In genomic region chr6:157768863-157769551, GRCh38 we compare ENCODE assay signal across 17 cellular contexts. TPM values are rescaled to one million over a fixed set of nuclear protein-coding genes. Genes with fewer than 3 reads are reported as not detected.
DNase-seq lines count a peak whose midpoint lies in the region; ATAC-seq and TF ChIP-seq lines count a peak whose summit lies in the region.
"Had no signal": no experiment of that assay in that cellular context is flagged by ENCODE, and none has a peak within 500 bp of the region (broad histone marks: within the 10 kb centered on the region; RNA-seq: fewer than 3 reads in every experiment).

No MANE protein-coding gene starts in this region.

- POLR2A ChIA-PET in CD4-positive, alpha-beta T cell (lab: Charles Lee): interaction anchor here (0.6 to 1.3 kb wide), 5 partner anchors 9 to 123 kb away, joined by 3 read pairs; no protein-coding TSS in a partner anchor
- POLR2A ChIA-PET in activated CD4-positive, alpha-beta memory T cell treated with anti-CD3 and anti-CD28 coated beads for 36 hours (lab: Charles Lee): interaction anchor here (0.6 to 2.7 kb wide), 2 partner anchors 8 to 32 kb away, joined by 3 to 10 read pairs; no protein-coding TSS in a partner anchor

- H2AK5ac ChIP-seq in H9 (ENCODE audit: insufficient read length, low read length): no peak overlapping the region

- no peak overlapping the region for H4K5ac ChIP-seq in H9 (ENCODE audit: insufficient read length, low read depth, low read length)

- H3K18ac ChIP-seq in H9 (ENCODE audit: insufficient read length, low read depth, low read length): no peak overlapping the region

- no peak overlapping the region for H3K4me2 ChIP-seq in H9 (ENCODE audit: insufficient read depth, insufficient read length, low read length)
- no peak overlapping the region for H3K4me2 ChIP-seq in hepatocyte
- H3K4me2 ChIP-seq: PC-9 had no signal

- no CpG with 5 or more reads among the region's 13 CpGs for WGBS in H9 (ENCODE audit: extremely low coverage, insufficient read length, low lambda C conversion rate)
- WGBS in hepatocyte (ENCODE audit: low lambda C conversion rate, missing lambda C conversion rate): 89% methylated on average over 13 of the region's 13 CpGs

- H2AFZ ChIP-seq in H9 (ENCODE audit: low read length) (no peak overlapping the region), hepatocyte (no peak overlapping the region)
- H2AFZ ChIP-seq: PC-9 had no signal

- no peak overlapping the region for H3K56ac ChIP-seq in H9 (ENCODE audit: insufficient read length, low read depth, low read length)

- H3K27ac ChIP-seq in CD4-positive, alpha-beta T cell (ENCODE audit: low read depth, low read length): no peak overlapping the region
- H3K27ac ChIP-seq in H9 (ENCODE audit: insufficient read length, low read depth, low read length): no peak overlapping the region
- no peak overlapping the region for H3K27ac ChIP-seq in hepatocyte
- H3K27ac ChIP-seq: prostate gland, WERI-Rb-1 had no signal

- intact Hi-C loops in CD4-positive, alpha-beta T cell (cut with DNase I, micrococcal nuclease): loop anchor here in 1 of 2 experiments (2.0 kb wide), 1 partner anchor 52 kb away; no protein-coding TSS in a partner anchor
- intact Hi-C loops in activated CD4-positive, alpha-beta memory T cell treated with anti-CD3 and anti-CD28 coated beads for 36 hours (cut with micrococcal nuclease): loop anchor here (10.0 kb wide), 2 partner anchors 304 to 444 kb away; partner anchors contain the start of gene TMEM242

- no peaks in the 10 kb centered on the region for H3K36me3 Mint-ChIP-seq in CD4-positive, alpha-beta T cell (ENCODE audit: low read depth)
- H3K36me3 Mint-ChIP-seq in H9 (ENCODE audit: insufficient read depth in 1 of 3, low read depth in 3 of 3): peaks cover 6 to 7% (median 7%) of the 10 kb centered on the region in 3 experiments; a peak in 5 of 7 replicates
- H3K36me3 Mint-ChIP-seq in activated CD4-positive, alpha-beta memory T cell treated with anti-CD3 and anti-CD28 coated beads for 36 hours: peaks cover 8% of the 10 kb centered on the region
- peaks cover 10% of the 10 kb centered on the region for H3K36me3 Mint-ChIP-seq in memory B cell

- H3K9ac ChIP-seq in H9 (ENCODE audit: extremely low read depth, insufficient read length, low read length): no peak overlapping the region

- no peak overlapping the region for H2BK120ac ChIP-seq in H9 (ENCODE audit: low read depth, low read length, poor library complexity, severe bottlenecking)

- no peaks in the 10 kb centered on the region for H3K36me3 ChIP-seq in hepatocyte (replicated peaks; ENCODE audit: insufficient read depth, low read depth)
- H3K36me3 ChIP-seq: esophagus muscularis mucosa, prostate gland, WERI-Rb-1 had no signal

- no peak for TF ChIP-seq CTCF in CD4-positive, alpha-beta T cell (IDR thresholded peaks at IDR 0.05)
- TF ChIP-seq CTCF in H9 (conservative IDR thresholded peaks at IDR 0.05) (no peak), hepatocyte (IDR thresholded peaks at IDR 0.05; ENCODE audit: poor library complexity) (no peak)

- H3K23ac ChIP-seq in H9 (ENCODE audit: insufficient read length, low read depth, low read length): no peak overlapping the region

- no peaks in the 10 kb centered on the region for H3K79me1 ChIP-seq in H9 (ENCODE audit: insufficient read depth, low read depth, low read length, poor library complexity, severe bottlenecking)

- H4K20me1 ChIP-seq in H9 (ENCODE audit: control insufficient read depth, insufficient read depth, insufficient read length) (no peaks in the 10 kb centered on the region), hepatocyte (ENCODE audit: insufficient read depth, poor library complexity, severe bottlenecking) (no peaks in the 10 kb centered on the region)

- no peak overlapping the region for H2BK20ac ChIP-seq in H9 (ENCODE audit: low read depth, low read length, poor library complexity, severe bottlenecking)

- no peak for ATAC-seq in CD4-positive, alpha-beta T cell (ENCODE audit: poor library complexity)
- ATAC-seq in memory B cell (ENCODE audit: low read depth) (no peak), esophagus mucosa (no peak)

- H3K9me2 ChIP-seq in hepatocyte (replicated peaks; ENCODE audit: insufficient read depth): no peaks in the 10 kb centered on the region

- no peak overlapping the region for H3K14ac ChIP-seq in H9 (ENCODE audit: insufficient read depth, low read length)

- peak overlapping the region; percentile 26 for H2BK12ac ChIP-seq in H9 (ENCODE audit: insufficient read length, low read depth, low read length)

- H3K27me3 ChIP-seq in CD4-positive, alpha-beta T cell (ENCODE audit: control insufficient read depth, insufficient read depth, low read length): no peaks in the 10 kb centered on the region
- H3K27me3 ChIP-seq in H9 (ENCODE audit: insufficient read depth, low read length): no peaks in the 10 kb centered on the region
- no peaks in the 10 kb centered on the region for H3K27me3 ChIP-seq in hepatocyte

- H3K79me2 ChIP-seq in H9 (ENCODE audit: insufficient read depth, low read length): no peaks in the 10 kb centered on the region
- no peaks in the 10 kb centered on the region for H3K79me2 ChIP-seq in hepatocyte

- H3T11ph ChIP-seq in H9 (ENCODE audit: low read length): no peak overlapping the region

- H3K23me2 ChIP-seq in H9 (ENCODE audit: insufficient read length, low read depth, low read length, poor library complexity, severe bottlenecking): no peaks in the 10 kb centered on the region

- H3K4me1 ChIP-seq in H9 (ENCODE audit: insufficient read depth, low read length) (peaks cover 10% of the 10 kb centered on the region), hepatocyte (ENCODE audit: insufficient read depth) (peaks cover 7% of the 10 kb centered on the region)
- H3K4me1 ChIP-seq: prostate gland had no signal

- no peak overlapping the region for H2BK15ac ChIP-seq in H9 (ENCODE audit: low read depth, low read length)

- CTCF ChIA-PET in CD4-positive, alpha-beta T cell (lab: Charles Lee): interaction anchor here (3.1 kb wide), 1 partner anchor 13 kb away, joined by 16 read pairs; no protein-coding TSS in a partner anchor
- CTCF ChIA-PET in activated CD4-positive, alpha-beta memory T cell treated with anti-CD3 and anti-CD28 coated beads for 36 hours (lab: Charles Lee): interaction anchor here (1.4 to 2.8 kb wide), 3 partner anchors 8 to 106 kb away, joined by 3 to 10 read pairs (median 3); no protein-coding TSS in a partner anchor

- no peaks in the 10 kb centered on the region for H3K27me3 Mint-ChIP-seq in CD4-positive, alpha-beta T cell
- peaks cover 13% of the 10 kb centered on the region for H3K27me3 Mint-ChIP-seq in H9 (ENCODE audit: low read depth)
- H3K27me3 Mint-ChIP-seq in activated CD4-positive, alpha-beta memory T cell treated with anti-CD3 and anti-CD28 coated beads for 36 hours: peaks cover 7% of the 10 kb centered on the region
- H3K27me3 Mint-ChIP-seq in memory B cell: peaks cover 5% of the 10 kb centered on the region

- peak overlapping the region; percentile 40 for H3K4me3 Mint-ChIP-seq in CD4-positive, alpha-beta T cell
- no peak overlapping the region for H3K4me3 Mint-ChIP-seq in H9
- peak overlapping the region; percentile 10 for H3K4me3 Mint-ChIP-seq in activated CD4-positive, alpha-beta memory T cell treated with anti-CD3 and anti-CD28 coated beads for 36 hours
- peak overlapping the region; percentile 78 for H3K4me3 Mint-ChIP-seq in memory B cell

- H3K27ac Mint-ChIP-seq in CD4-positive, alpha-beta T cell: peak overlapping the region; percentile 86
- H3K27ac Mint-ChIP-seq in H9: peak overlapping the region in 1 of 3 experiments; percentile 90; a peak in 1 of 7 replicates
- H3K27ac Mint-ChIP-seq in activated CD4-positive, alpha-beta memory T cell treated with anti-CD3 and anti-CD28 coated beads for 36 hours: peak overlapping the region; percentile 57
- peak overlapping the region; percentile 91 for H3K27ac Mint-ChIP-seq in memory B cell

- H4K91ac ChIP-seq in H9 (ENCODE audit: insufficient read length, low read depth, low read length): no peak overlapping the region

- H3K4me1 Mint-ChIP-seq in CD4-positive, alpha-beta T cell (ENCODE audit: low read depth): peaks cover 52% of the 10 kb centered on the region
- peaks cover 31 to 47% of the 10 kb centered on the region in 2 experiments for H3K4me1 Mint-ChIP-seq in H9
- H3K4me1 Mint-ChIP-seq in activated CD4-positive, alpha-beta memory T cell treated with anti-CD3 and anti-CD28 coated beads for 36 hours (ENCODE audit: low read depth): peaks cover 58% of the 10 kb centered on the region
- H3K4me1 Mint-ChIP-seq in memory B cell: peaks cover 53% of the 10 kb centered on the region

- H3K9me3 Mint-ChIP-seq in CD4-positive, alpha-beta T cell: no peaks in the 10 kb centered on the region
- H3K9me3 Mint-ChIP-seq in H9 (peaks cover 7% of the 10 kb centered on the region in 2 experiments; a peak in 4 of 5 replicates), memory B cell (no peaks in the 10 kb centered on the region)
- peaks cover 7% of the 10 kb centered on the region for H3K9me3 Mint-ChIP-seq in activated CD4-positive, alpha-beta memory T cell treated with anti-CD3 and anti-CD28 coated beads for 36 hours

- no peak overlapping the region for H3K4me3 ChIP-seq in hepatocyte
- H3K4me3 ChIP-seq: esophagus muscularis mucosa, PC-9, prostate gland had no signal

- no peak overlapping the region for H4K8ac ChIP-seq in H9 (replicated peaks; ENCODE audit: insufficient read length, low read depth, low read length)

- no peak overlapping the region for H3K4ac ChIP-seq in H9 (ENCODE audit: low read depth, low read length)

- H3K9me3 ChIP-seq in CD4-positive, alpha-beta T cell (ENCODE audit: control insufficient read depth, low read length): no peaks in the 10 kb centered on the region
- H3K9me3 ChIP-seq in H9 (ENCODE audit: control insufficient read depth, low read depth, low read length) (no peaks in the 10 kb centered on the region), hepatocyte (ENCODE audit: low read depth) (no peaks in the 10 kb centered on the region)
- H3K9me3 ChIP-seq: esophagus muscularis mucosa, prostate gland had no signal

- no peak for DNase-seq in CD4-positive, alpha-beta T cell
- DNase-seq in H9 (no peak), memory B cell (ENCODE audit: low spot score in 2 of 2) (no peak), NCI-H526 treated with DMSO at 0.1 percent for 48 hours (lab: John Stamatoyannopoulos, UW) (no peak), AG08396 (ENCODE audit: low spot score) (no peak), hepatocyte (ENCODE audit: low spot score) (no peak)
- peak; percentile 60 for DNase-seq in activated CD4-positive, alpha-beta memory T cell treated with anti-CD3 and anti-CD28 coated beads for 36 hours
- DNase-seq: aorta; GOT3; hippocampal formation; NCI-H446 treated with DMSO at 0.1 percent for 48 hours; PC-9; stimulated activated CD4-positive, alpha-beta T cell treated with anti-CD3 and anti-CD28 coated beads, Interleukin-12 subunit alpha, Interleukin-12 subunit beta, amount 100 ng/mL, for 4 hours; WERI-Rb-1 had no signal

- H2BK5ac ChIP-seq in H9 (ENCODE audit: insufficient read length, low read length): no peak overlapping the region

RNA-seq across cellular contexts. Expression of gene SNX9, which starts 54.0 kb away (rescaled TPM):
- 10 to 100 TPM; 46.6 to 48.5 TPM for total RNA-seq in CD4-positive, alpha-beta T cell
- 31.3 and 32.9 TPM in 2 replicates for total RNA-seq in H9 (2021)
- 10 to 100 TPM; 59.3 to 59.7 TPM for total RNA-seq in activated CD4-positive, alpha-beta memory T cell treated with anti-CD3 and anti-CD28 coated beads for 36 hours
- total RNA-seq in esophagus mucosa: 19.3 TPM
- 32.8 and 34.7 TPM in 2 replicates for total RNA-seq in hepatocyte
- polyA plus RNA-seq in hepatocyte: 28.7 and 34.1 TPM in 2 replicates

Comparison
In these comparisons a context has a peak if more than half of its experiments do, and no peak if none do; other contexts are left out.
1. H3K4me3 Mint-ChIP-seq: peak in CD4-positive, alpha-beta T cell (single experiment), activated CD4-positive, alpha-beta memory T cell treated with anti-CD3 and anti-CD28 coated beads for 36 hours (single experiment) and memory B cell (single experiment); none in H9 (0 of 2).